Comparison of ENCODE assay signal across 13 cellular contexts in genomic region chr13:45257638-45258338, GRCh38. TPM values are rescaled to one million over a fixed set of nuclear protein-coding genes. Genes with fewer than 3 reads are reported as not detected.
DNase-seq lines count a peak whose midpoint lies in the region; ATAC-seq and TF ChIP-seq lines count a peak whose summit lies in the region.
"Had no signal": no experiment of that assay in that cellular context is flagged by ENCODE, and none has a peak within 500 bp of the region (broad histone marks: within the 10 kb centered on the region; RNA-seq: fewer than 3 reads in every experiment).

No MANE protein-coding gene starts in this region.

- H3K4me1 ChIP-seq in skeletal muscle satellite cell (ENCODE audit: control insufficient read depth, insufficient read depth, low read length) (peaks cover 11% of the 10 kb centered on the region), Peyer's patch (peaks cover 0 to 12% (median 0%) of the 10 kb centered on the region in 4 donors)

- no peak overlapping the region for H3K27ac ChIP-seq in Peyer's patch
- H3K27ac ChIP-seq: left ventricle myocardium inferior, neutrophil, upper lobe of left lung had no signal

- H3K4me2 ChIP-seq in skeletal muscle satellite cell (ENCODE audit: low read length): peak overlapping the region; percentile 18

- CTCF ChIA-PET in activated CD4-positive, alpha-beta memory T cell treated with anti-CD3 and anti-CD28 coated beads, Interleukin-2, amount 10 ng/mL, durations not matched to agents 7 days and 5 days (lab: Charles Lee): interaction anchor here (0.6 kb wide), 1 partner anchor 175 kb away, joined by 4 read pairs; no protein-coding TSS in a partner anchor
- CTCF ChIA-PET in activated CD4-positive, alpha-beta memory T cell treated with anti-CD3 and anti-CD28 coated beads for 36 hours (lab: Charles Lee): no interaction called here

- peaks cover 11% of the 10 kb centered on the region for H3K36me3 Mint-ChIP-seq in activated CD4-positive, alpha-beta memory T cell treated with anti-CD3 and anti-CD28 coated beads, Interleukin-2, amount 10 ng/mL, durations not matched to agents 7 days and 5 days (ENCODE audit: low read depth)
- H3K36me3 Mint-ChIP-seq in activated CD4-positive, alpha-beta memory T cell treated with anti-CD3 and anti-CD28 coated beads for 36 hours: peaks cover 11% of the 10 kb centered on the region
- peaks cover 0 to 6% of the 10 kb centered on the region in 2 donors for H3K36me3 Mint-ChIP-seq in activated naive CD4-positive, alpha-beta T cell treated with anti-CD3 and anti-CD28 coated beads, Interleukin-2, amount 50 U/mL, for 72 hours

- TF ChIP-seq POLR2A in NB4 (IDR thresholded peaks at IDR 0.05; ENCODE audit: extremely low read depth, insufficient read length) (no peak), Peyer's patch (IDR thresholded peaks at IDR 0.05) (no peak)

- POLR2A ChIA-PET in activated CD4-positive, alpha-beta memory T cell treated with anti-CD3 and anti-CD28 coated beads, Interleukin-2, amount 10 ng/mL, durations not matched to agents 7 days and 5 days (lab: Charles Lee): no interaction called here
- POLR2A ChIA-PET in activated CD4-positive, alpha-beta memory T cell treated with anti-CD3 and anti-CD28 coated beads for 36 hours (lab: Charles Lee): interaction anchor here (0.6 kb wide), 1 partner anchor 137 kb away, joined by 3 read pairs; no protein-coding TSS in a partner anchor

- H3K4me3 ChIP-seq in NB4 (ENCODE audit: low read depth, low read length) (no peak overlapping the region), astrocyte of the spinal cord (ENCODE audit: low read depth, low read length) (no peak overlapping the region), skeletal muscle satellite cell (ENCODE audit: low read length) (no peak overlapping the region), Peyer's patch (no peak overlapping the region)
- H3K4me3 ChIP-seq: left ventricle myocardium inferior, upper lobe of left lung had no signal

- H3K4me3 Mint-ChIP-seq in activated CD4-positive, alpha-beta memory T cell treated with anti-CD3 and anti-CD28 coated beads, Interleukin-2, amount 10 ng/mL, durations not matched to agents 7 days and 5 days: no peak overlapping the region
- no peak overlapping the region for H3K4me3 Mint-ChIP-seq in activated CD4-positive, alpha-beta memory T cell treated with anti-CD3 and anti-CD28 coated beads for 36 hours

- H3K9me3 Mint-ChIP-seq in activated CD4-positive, alpha-beta memory T cell treated with anti-CD3 and anti-CD28 coated beads, Interleukin-2, amount 10 ng/mL, durations not matched to agents 7 days and 5 days: no peaks in the 10 kb centered on the region
- H3K9me3 Mint-ChIP-seq in activated CD4-positive, alpha-beta memory T cell treated with anti-CD3 and anti-CD28 coated beads for 36 hours: no peaks in the 10 kb centered on the region
- H3K9me3 Mint-ChIP-seq in activated naive CD4-positive, alpha-beta T cell treated with anti-CD3 and anti-CD28 coated beads, Interleukin-2, amount 50 U/mL, for 72 hours: no peaks in the 10 kb centered on the region

- H3K9ac ChIP-seq in skeletal muscle satellite cell (ENCODE audit: low read depth, low read length): no peak overlapping the region

- DNase-seq in activated CD4-positive, alpha-beta memory T cell treated with anti-CD3 and anti-CD28 coated beads, Interleukin-2, amount 10 ng/mL, durations not matched to agents 7 days and 5 days: no peak
- no peak for DNase-seq in activated CD4-positive, alpha-beta memory T cell treated with anti-CD3 and anti-CD28 coated beads for 36 hours
- DNase-seq in NB4 (ENCODE audit: low read depth) (peak; percentile 23), astrocyte of the spinal cord (ENCODE audit: low read depth, low spot score) (peak; percentile 24), Peyer's patch (no peak), NCI-H187 (lab: John Stamatoyannopoulos, UW) (no peak)
- DNase-seq in activated naive CD4-positive, alpha-beta T cell treated with anti-CD3 and anti-CD28 coated beads, Interleukin-2, amount 50 U/mL, for 72 hours (ENCODE audit: low spot score in 2 of 2): no peak
- DNase-seq: left ventricle myocardium inferior; stimulated activated CD4-positive, alpha-beta T cell treated with anti-CD3 and anti-CD28 coated beads, Interleukin-12 subunit alpha, Interleukin-12 subunit beta, amount 100 ng/mL, for 4 hours had no signal

- H3K27me3 ChIP-seq in skeletal muscle satellite cell (ENCODE audit: control insufficient read depth, insufficient read depth, low read length) (no peaks in the 10 kb centered on the region), Peyer's patch (no peaks in the 10 kb centered on the region)
- H3K27me3 ChIP-seq: neutrophil, upper lobe of left lung had no signal

- peaks cover 23% of the 10 kb centered on the region for H3K4me1 Mint-ChIP-seq in activated CD4-positive, alpha-beta memory T cell treated with anti-CD3 and anti-CD28 coated beads, Interleukin-2, amount 10 ng/mL, durations not matched to agents 7 days and 5 days
- H3K4me1 Mint-ChIP-seq in activated CD4-positive, alpha-beta memory T cell treated with anti-CD3 and anti-CD28 coated beads for 36 hours (ENCODE audit: low read depth): peaks cover 30% of the 10 kb centered on the region

- in situ Hi-C loops in astrocyte of the spinal cord (cut with HindIII; ENCODE audit: low sequenced_read_pairs): no loop called here

- intact Hi-C loops in activated CD4-positive, alpha-beta memory T cell treated with anti-CD3 and anti-CD28 coated beads for 36 hours (cut with micrococcal nuclease): loop anchor here (2.0 kb wide), 1 partner anchor 137 kb away; the partner anchor contains the start of gene GTF2F2

- H3K36me3 ChIP-seq in skeletal muscle satellite cell (ENCODE audit: insufficient read depth, low read length): peaks cover 19% of the 10 kb centered on the region
- no peaks in the 10 kb centered on the region for H3K36me3 ChIP-seq in Peyer's patch

- no peaks in the 10 kb centered on the region for H3K9me3 ChIP-seq in skeletal muscle satellite cell (replicated peaks; ENCODE audit: low read length)
- no peaks in the 10 kb centered on the region for H3K9me3 ChIP-seq in Peyer's patch
- H3K9me3 ChIP-seq: left ventricle myocardium inferior, neutrophil, upper lobe of left lung had no signal

- H3K27me3 Mint-ChIP-seq in activated CD4-positive, alpha-beta memory T cell treated with anti-CD3 and anti-CD28 coated beads, Interleukin-2, amount 10 ng/mL, durations not matched to agents 7 days and 5 days: no peaks in the 10 kb centered on the region
- H3K27me3 Mint-ChIP-seq in activated CD4-positive, alpha-beta memory T cell treated with anti-CD3 and anti-CD28 coated beads for 36 hours: no peaks in the 10 kb centered on the region

- H3K27ac Mint-ChIP-seq in activated CD4-positive, alpha-beta memory T cell treated with anti-CD3 and anti-CD28 coated beads, Interleukin-2, amount 10 ng/mL, durations not matched to agents 7 days and 5 days: peak overlapping the region; percentile 50
- H3K27ac Mint-ChIP-seq in activated CD4-positive, alpha-beta memory T cell treated with anti-CD3 and anti-CD28 coated beads for 36 hours: no peak overlapping the region
- H3K27ac Mint-ChIP-seq in activated naive CD4-positive, alpha-beta T cell treated with anti-CD3 and anti-CD28 coated beads, Interleukin-2, amount 50 U/mL, for 72 hours: no peak overlapping the region

- ATAC-seq in activated naive CD4-positive, alpha-beta T cell treated with anti-CD3 and anti-CD28 coated beads, Interleukin-2, amount 50 U/mL, for 72 hours: no peak

- TF ChIP-seq CTCF in NB4 (IDR thresholded peaks at IDR 0.05; ENCODE audit: low read depth, low read length) (no peak), astrocyte of the spinal cord (IDR thresholded peaks at IDR 0.05; ENCODE audit: low read depth, low read length) (no peak), Peyer's patch (IDR thresholded peaks at IDR 0.05) (no peak)

RNA-seq across cellular contexts. Expression of gene KCTD4, which starts 56.9 kb away (rescaled TPM):
- total RNA-seq in activated CD4-positive, alpha-beta memory T cell treated with anti-CD3 and anti-CD28 coated beads, Interleukin-2, amount 10 ng/mL, durations not matched to agents 7 days and 5 days: not detected
- total RNA-seq in activated CD4-positive, alpha-beta memory T cell treated with anti-CD3 and anti-CD28 coated beads for 36 hours: not detected
- total RNA-seq in skeletal muscle satellite cell (2012; rRNA removed): not detected in 2 replicates
- under 1 TPM in 1 of 4 donors, not detected in 3; 0.35 TPM for total RNA-seq in Peyer's patch
- total RNA-seq in activated naive CD4-positive, alpha-beta T cell treated with anti-CD3 and anti-CD28 coated beads, Interleukin-2, amount 50 U/mL, for 72 hours: not detected
- total RNA-seq: A673, upper lobe of left lung had no signal

Comparison
In these comparisons a context has a peak if more than half of its experiments do, and no peak if none do; other contexts are left out.
1. DNase-seq: peak in NB4 (single experiment) and astrocyte of the spinal cord (single experiment); none in activated CD4-positive, alpha-beta memory T cell treated with anti-CD3 and anti-CD28 coated beads, Interleukin-2, amount 10 ng/mL, durations not matched to agents 7 days and 5 days (single experiment), activated CD4-positive, alpha-beta memory T cell treated with anti-CD3 and anti-CD28 coated beads for 36 hours (single experiment), Peyer's patch (0 of 3), activated naive CD4-positive, alpha-beta T cell treated with anti-CD3 and anti-CD28 coated beads, Interleukin-2, amount 50 U/mL, for 72 hours (0 of 2) and NCI-H187 (0 of 2).